16 cellular contexts compared by ENCODE assay signal in the genomic region with DNA sequence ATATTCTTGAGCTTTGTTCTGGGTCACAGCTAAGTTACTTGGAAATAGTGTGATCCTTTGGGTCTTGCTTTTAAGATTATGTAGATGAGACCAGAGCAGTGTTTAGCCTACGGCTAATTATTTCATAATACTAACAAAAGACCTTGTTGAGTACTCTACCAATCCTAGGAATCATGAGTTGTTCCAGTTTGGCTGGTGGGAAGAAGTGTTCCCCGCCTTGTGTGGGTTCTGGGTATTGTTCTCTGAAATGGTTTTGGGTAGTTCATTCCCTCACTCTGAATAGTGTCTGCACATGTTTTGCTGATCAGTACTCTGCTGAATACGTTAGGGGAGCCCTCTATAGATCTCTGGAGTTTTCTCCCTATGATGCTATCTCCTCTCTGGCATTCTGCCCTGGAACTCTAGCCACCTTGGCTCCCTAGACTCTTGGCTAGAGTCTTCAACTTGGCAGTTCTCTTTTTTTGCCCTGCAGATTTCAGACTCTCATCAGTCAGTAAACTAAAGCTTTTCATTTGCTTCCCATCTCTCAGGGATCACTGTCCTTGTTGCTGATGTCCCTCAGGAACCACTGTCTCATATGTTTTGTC. TPM values are rescaled to one million over a fixed set of nuclear protein-coding genes. Genes with fewer than 3 reads are reported as not detected.
DNase-seq lines count a peak whose midpoint lies in the region; ATAC-seq and TF ChIP-seq lines count a peak whose summit lies in the region.
"Had no signal": no experiment of that assay in that cellular context is flagged by ENCODE, and none has a peak within 500 bp of the region (broad histone marks: within the 10 kb centered on the region; RNA-seq: fewer than 3 reads in every experiment).

No MANE protein-coding gene starts in this region.

- TF ChIP-seq CTCF in natural killer cell (IDR thresholded peaks at IDR 0.05) = no peak
- no peak for TF ChIP-seq CTCF in heart right ventricle (IDR thresholded peaks at IDR 0.05)

- H3K27ac ChIP-seq in heart right ventricle = peak overlapping the region in 4 of 10 donors; percentile 8 to 38 (median 10)

- no peak overlapping the region for H3K4me3 ChIP-seq in heart right ventricle

- intact Hi-C loops in natural killer cell (cut with micrococcal nuclease) (no loop called here), heart right ventricle (cut with DNase I) (loop anchor here in 1 of 10 donors (5.0 kb wide), 1 partner anchor 79 kb away; a partner anchor contains a TSS)

- no peaks in the 10 kb centered on the region for H3K27me3 ChIP-seq in heart right ventricle

- WGBS in heart right ventricle, 2 donors = 49% methylated on average over 3 of the region's 3 CpGs

- H3K4me3 Mint-ChIP-seq in natural killer cell = no peak overlapping the region
- H3K4me3 Mint-ChIP-seq in natural killer cell treated with Interleukin-12 subunit alpha and Interleukin-12 subunit beta and Interleukin-15 and Interleukin-18, amount 100 ng/mL, for 72 hours = no peak overlapping the region
- H3K4me3 Mint-ChIP-seq in activated T-helper 17 cell treated with anti-CD3 and anti-CD28 coated beads, Interleukin-2, amount 50 U/mL, for 72 hours = no peak overlapping the region
- H3K4me3 Mint-ChIP-seq: endodermal cell had no signal

- ATAC-seq in natural killer cell (no peak), heart right ventricle (peak in 5 of 8 donors; percentile 42 to 52 (median 50)), GM19328 (IDR thresholded peaks at IDR 0.05; ENCODE audit: unreplicated experiment) (no peak), HG03565 (IDR thresholded peaks at IDR 0.05; ENCODE audit: unreplicated experiment) (no peak), GM21381 (IDR thresholded peaks at IDR 0.05; ENCODE audit: unreplicated experiment) (no peak)
- no peak for ATAC-seq in natural killer cell treated with Interleukin-12 subunit alpha and Interleukin-12 subunit beta and Interleukin-15 and Interleukin-18, amount 100 ng/mL, for 72 hours
- no peak for ATAC-seq in activated T-helper 17 cell treated with anti-CD3 and anti-CD28 coated beads, Interleukin-2, amount 50 U/mL, for 72 hours (replicated peaks)
- ATAC-seq: Panc1, sciatic nerve had no signal

- DNase-seq in natural killer cell (no peak), heart right ventricle (no peak), epidermal melanocyte (ENCODE audit: insufficient read length, low spot score) (no peak)
- DNase-seq in natural killer cell treated with Interleukin-12 subunit alpha and Interleukin-12 subunit beta and Interleukin-15 and Interleukin-18, amount 100 ng/mL, for 72 hours (ENCODE audit: low spot score) = no peak
- DNase-seq: endodermal cell, foreskin melanocyte, GDM1, left cardiac atrium, MM.1S, NCI-H187 had no signal

- H3K36me3 ChIP-seq in heart right ventricle = peaks cover 0 to 31% (median 1%) of the 10 kb centered on the region in 9 donors

- no peaks in the 10 kb centered on the region for H3K27me3 Mint-ChIP-seq in natural killer cell (ENCODE audit: low read depth in 2 of 2)
- no peaks in the 10 kb centered on the region for H3K27me3 Mint-ChIP-seq in natural killer cell treated with Interleukin-12 subunit alpha and Interleukin-12 subunit beta and Interleukin-15 and Interleukin-18, amount 100 ng/mL, for 72 hours
- H3K27me3 Mint-ChIP-seq in activated T-helper 17 cell treated with anti-CD3 and anti-CD28 coated beads, Interleukin-2, amount 50 U/mL, for 72 hours = no peaks in the 10 kb centered on the region

- peaks cover 13 to 24% of the 10 kb centered on the region in 2 donors for H3K4me1 Mint-ChIP-seq in natural killer cell
- H3K4me1 Mint-ChIP-seq in natural killer cell treated with Interleukin-12 subunit alpha and Interleukin-12 subunit beta and Interleukin-15 and Interleukin-18, amount 100 ng/mL, for 72 hours (ENCODE audit: low read depth in 2 of 2) = peaks cover 6 to 12% of the 10 kb centered on the region in 2 donors
- H3K4me1 Mint-ChIP-seq in activated T-helper 17 cell treated with anti-CD3 and anti-CD28 coated beads, Interleukin-2, amount 50 U/mL, for 72 hours = peaks cover 6% of the 10 kb centered on the region

- H3K9me3 Mint-ChIP-seq in natural killer cell = no peaks in the 10 kb centered on the region
- H3K9me3 Mint-ChIP-seq in natural killer cell treated with Interleukin-12 subunit alpha and Interleukin-12 subunit beta and Interleukin-15 and Interleukin-18, amount 100 ng/mL, for 72 hours = no peaks in the 10 kb centered on the region
- no peaks in the 10 kb centered on the region for H3K9me3 Mint-ChIP-seq in activated T-helper 17 cell treated with anti-CD3 and anti-CD28 coated beads, Interleukin-2, amount 50 U/mL, for 72 hours
- H3K9me3 Mint-ChIP-seq: endodermal cell had no signal

- H3K27ac Mint-ChIP-seq in natural killer cell = peak overlapping the region; percentile 31 to 33
- no peak overlapping the region for H3K27ac Mint-ChIP-seq in natural killer cell treated with Interleukin-12 subunit alpha and Interleukin-12 subunit beta and Interleukin-15 and Interleukin-18, amount 100 ng/mL, for 72 hours
- peak overlapping the region; percentile 34 for H3K27ac Mint-ChIP-seq in activated T-helper 17 cell treated with anti-CD3 and anti-CD28 coated beads, Interleukin-2, amount 50 U/mL, for 72 hours
- H3K27ac Mint-ChIP-seq: endodermal cell had no signal

- H3K9me3 ChIP-seq in heart right ventricle = no peaks in the 10 kb centered on the region

- peaks cover 0 to 40% (median 7%) of the 10 kb centered on the region in 9 donors for H3K4me1 ChIP-seq in heart right ventricle

- peaks cover 14% of the 10 kb centered on the region for H3K36me3 Mint-ChIP-seq in natural killer cell
- H3K36me3 Mint-ChIP-seq in natural killer cell treated with Interleukin-12 subunit alpha and Interleukin-12 subunit beta and Interleukin-15 and Interleukin-18, amount 100 ng/mL, for 72 hours = peaks cover 12% of the 10 kb centered on the region
- peaks cover 60% of the 10 kb centered on the region for H3K36me3 Mint-ChIP-seq in activated T-helper 17 cell treated with anti-CD3 and anti-CD28 coated beads, Interleukin-2, amount 50 U/mL, for 72 hours (ENCODE audit: low read depth)

RNA-seq across cellular contexts. Expression of a gene that starts 48.4 kb away (rescaled TPM):
- 10 to 100 TPM; 17.2 to 21.0 (median 18.3) TPM for total RNA-seq in natural killer cell
- 1 to 10 TPM; 8.3 to 9.4 TPM for total RNA-seq in natural killer cell treated with Interleukin-12 subunit alpha and Interleukin-12 subunit beta and Interleukin-15 and Interleukin-18, amount 100 ng/mL, for 72 hours
- 10 to 100 TPM; 10.6 to 16.5 TPM for total RNA-seq in activated T-helper 17 cell treated with anti-CD3 and anti-CD28 coated beads, Interleukin-2, amount 50 U/mL, for 72 hours
- 1 to 10 TPM; 2.0 to 4.7 (median 2.7) TPM for total RNA-seq in heart right ventricle
- polyA plus RNA-seq in heart right ventricle = under 1 TPM; 0.51 to 0.75 TPM

Comparison
In these comparisons a context has a peak if more than half of its experiments do, and no peak if none do; other contexts are left out.
1. H3K27ac Mint-ChIP-seq: peak in natural killer cell (2 of 2) and activated T-helper 17 cell treated with anti-CD3 and anti-CD28 coated beads, Interleukin-2, amount 50 U/mL, for 72 hours (single experiment); none in natural killer cell treated with Interleukin-12 subunit alpha and Interleukin-12 subunit beta and Interleukin-15 and Interleukin-18, amount 100 ng/mL, for 72 hours (0 of 2).
2. ATAC-seq: peak in heart right ventricle (5 of 8); none in natural killer cell (0 of 3), natural killer cell treated with Interleukin-12 subunit alpha and Interleukin-12 subunit beta and Interleukin-15 and Interleukin-18, amount 100 ng/mL, for 72 hours (0 of 2), activated T-helper 17 cell treated with anti-CD3 and anti-CD28 coated beads, Interleukin-2, amount 50 U/mL, for 72 hours (single experiment), GM19328 (single experiment), HG03565 (single experiment) and GM21381 (single experiment).